23 cellular contexts compared by ENCODE assay signal in the genomic region with DNA sequence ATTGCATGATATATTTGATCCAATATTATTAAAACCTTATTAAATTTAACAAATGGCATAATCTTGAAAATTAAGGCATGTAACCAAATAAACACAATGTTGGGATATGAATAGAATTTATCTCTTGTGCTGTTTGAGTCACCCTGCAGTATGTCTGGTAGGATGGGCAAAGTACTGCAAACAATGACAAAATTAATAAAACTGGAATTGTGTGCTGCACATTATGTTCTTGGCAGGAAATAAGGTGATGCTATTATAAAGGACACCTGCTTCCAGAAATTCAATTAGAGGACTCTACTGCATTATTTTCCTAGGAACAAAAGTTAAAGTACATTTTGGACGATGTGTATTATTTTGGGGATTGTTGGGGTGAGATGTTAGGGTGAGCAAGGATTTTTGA.
"Had no signal": no experiment of that assay in that cellular context is flagged by ENCODE, and none has a peak within 500 bp of the region (broad histone marks: within the 10 kb centered on the region; RNA-seq: fewer than 3 reads in every experiment).

No MANE protein-coding gene starts in this region.

- FAIRE-seq: endometrium, islet of Langerhans had no signal

- DNase-seq: effector memory CD8-positive, alpha-beta T cell; erythroblast; esophagus squamous epithelium; foreskin melanocyte; glutamatergic neuron; heart right ventricle; hippocampal formation; left cardiac atrium; left lung; mesenchymal stem cell; mucosa of descending colon; naive B cell; stimulated activated CD4-positive, alpha-beta T cell treated with anti-CD3 and anti-CD28 coated beads, Interleukin-12 subunit alpha, Interleukin-12 subunit beta, amount 100 ng/mL, for 4 hours; stimulated activated CD4-positive, alpha-beta T cell treated with anti-CD3 and anti-CD28 coated beads, Interleukin-1b, Interleukin-23, amount 100 ng/mL, for 48 hours; stimulated activated CD4-positive, alpha-beta T cell treated with anti-CD3 and anti-CD28 coated beads, Interleukin-4, amount 100 ng/mL, for 1 hour; stimulated activated CD8-positive, alpha-beta memory T cell treated with anti-CD3 and anti-CD28 coated beads, Interleukin-4, amount 100 ng/mL, for 48 hours; stimulated activated naive CD4-positive, alpha-beta T cell; stimulated activated naive CD8-positive, alpha-beta T cell treated with anti-CD3 and anti-CD28 coated beads, Interleukin-15, amount 100 ng/mL, for 72 hours; transverse colon; upper lobe of right lung; uterus had no signal
